In genomic region chr18:5416112-5416511, GRCh38 we compare ENCODE assay signal across 23 cellular contexts.
"Had no signal": no experiment of that assay in that cellular context is flagged by ENCODE, and none has a peak within 500 bp of the region (broad histone marks: within the 10 kb centered on the region; RNA-seq: fewer than 3 reads in every experiment).

No MANE protein-coding gene starts in this region.

- H3K27ac Mint-ChIP-seq: immature natural killer cell; nephron; progenitor cell of endocrine pancreas; stimulated activated effector memory CD8-positive, alpha-beta T cell treated with anti-CD3 and anti-CD28 coated beads, Interleukin-12 subunit alpha, Interleukin-12 subunit beta, amount 100 ng/mL, for 72 hours; stimulated activated naive CD8-positive, alpha-beta T cell treated with anti-CD3 and anti-CD28 coated beads, Interleukin-15, Interleukin-2, amounts not matched to agents 100 ng/mL and 50 ng/mL, for 24 hours had no signal

- H3K27me3 ChIP-seq: left lung, neutrophil, right atrium auricular region, right lobe of liver, testis, thyroid gland, transverse colon, upper lobe of right lung had no signal

- DNase-seq: immature natural killer cell; kidney; left colon; left lung; lower lobe of right lung; mammary epithelial cell; mesenchymal stem cell; naive thymus-derived CD8-positive, alpha-beta T cell; occipital lobe; right lobe of liver; stimulated activated CD4-positive, alpha-beta T cell treated with anti-CD3 and anti-CD28 coated beads, Interleukin-4, amount 100 ng/mL, for 24 hours; stimulated activated naive CD4-positive, alpha-beta T cell; testis; thyroid gland; transverse colon; upper lobe of right lung had no signal

- H3K4me3 Mint-ChIP-seq: immature natural killer cell; naive thymus-derived CD8-positive, alpha-beta T cell; nephron; neural crest cell; stimulated activated effector memory CD8-positive, alpha-beta T cell treated with anti-CD3 and anti-CD28 coated beads, Interleukin-12 subunit alpha, Interleukin-12 subunit beta, amount 100 ng/mL, for 72 hours; stimulated activated naive CD8-positive, alpha-beta T cell treated with anti-CD3 and anti-CD28 coated beads, Interleukin-15, Interleukin-2, amounts not matched to agents 100 ng/mL and 50 ng/mL, for 24 hours had no signal

- H3K4me1 ChIP-seq: right atrium auricular region, right lobe of liver, testis, thyroid gland, transverse colon had no signal

- H3K4me3 ChIP-seq: left lung, lower lobe of right lung, right atrium auricular region, right lobe of liver, testis, thyroid gland, transverse colon, upper lobe of right lung had no signal

- H3K36me3 Mint-ChIP-seq: immature natural killer cell; stimulated activated effector memory CD8-positive, alpha-beta T cell treated with anti-CD3 and anti-CD28 coated beads, Interleukin-12 subunit alpha, Interleukin-12 subunit beta, amount 100 ng/mL, for 72 hours had no signal

- H3K27ac ChIP-seq: left lung, lower lobe of right lung, neutrophil, right atrium auricular region, right lobe of liver, testis, thyroid gland, transverse colon, upper lobe of right lung had no signal

- H3K9me3 Mint-ChIP-seq: naive thymus-derived CD8-positive, alpha-beta T cell; nephron; neural crest cell; stimulated activated effector memory CD8-positive, alpha-beta T cell treated with anti-CD3 and anti-CD28 coated beads, Interleukin-12 subunit alpha, Interleukin-12 subunit beta, amount 100 ng/mL, for 72 hours; stimulated activated naive CD8-positive, alpha-beta T cell treated with anti-CD3 and anti-CD28 coated beads, Interleukin-15, Interleukin-2, amounts not matched to agents 100 ng/mL and 50 ng/mL, for 24 hours had no signal

- H3K4me1 Mint-ChIP-seq: immature natural killer cell; nephron; stimulated activated effector memory CD8-positive, alpha-beta T cell treated with anti-CD3 and anti-CD28 coated beads, Interleukin-12 subunit alpha, Interleukin-12 subunit beta, amount 100 ng/mL, for 72 hours had no signal

- H3K36me3 ChIP-seq: left lung, lower lobe of right lung, neutrophil, right atrium auricular region, right lobe of liver, thyroid gland, upper lobe of right lung had no signal

- ATAC-seq: left colon; left lung; lower lobe of right lung; naive thymus-derived CD8-positive, alpha-beta T cell; right lobe of liver; stimulated activated effector memory CD8-positive, alpha-beta T cell treated with anti-CD3 and anti-CD28 coated beads, Interleukin-12 subunit alpha, Interleukin-12 subunit beta, amount 100 ng/mL, for 72 hours; upper lobe of right lung had no signal

- H3K9me3 ChIP-seq: left lung, lower lobe of right lung, neutrophil, right atrium auricular region, right lobe of liver, testis, thyroid gland, transverse colon, upper lobe of right lung had no signal

- H3K27me3 Mint-ChIP-seq: progenitor cell of endocrine pancreas had no signal
